In the genomic region with DNA sequence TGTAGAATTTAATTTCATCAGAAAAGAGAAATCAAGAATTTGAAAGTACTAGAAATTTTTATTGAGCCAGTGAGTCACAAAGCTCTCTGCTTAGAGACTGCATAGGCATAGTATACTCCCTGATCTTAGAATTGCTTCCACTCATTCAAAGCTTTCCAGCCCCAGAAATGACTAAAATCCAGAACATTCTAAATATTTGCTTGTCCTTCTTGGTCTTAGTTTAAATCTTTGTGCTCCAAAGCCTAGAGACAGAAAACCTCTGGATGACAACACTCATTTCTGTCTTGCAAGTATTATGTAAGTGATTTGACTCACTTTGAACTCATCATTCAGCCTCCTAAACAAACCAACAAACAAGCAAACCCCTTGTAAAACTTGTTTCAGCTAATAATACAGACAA, we compare ENCODE assay signal across 15 cellular contexts.
DNase-seq lines count a peak whose midpoint lies in the region; ATAC-seq, FAIRE-seq and TF ChIP-seq lines count a peak whose summit lies in the region.
"Had no signal": no experiment of that assay in that cellular context is flagged by ENCODE, and none has a peak within 500 bp of the region (broad histone marks: within the 10 kb centered on the region; RNA-seq: fewer than 3 reads in every experiment).

No MANE protein-coding gene starts in this region.

- dilution Hi-C loops in keratinocyte (cut with MboI; ENCODE audit: extremely low pct_ligation_motif_present, low sequenced_read_pairs) = no loop called here

- no peaks in the 10 kb centered on the region for H3K27me3 ChIP-seq in keratinocyte (ENCODE audit: control insufficient read depth, extremely low read depth, insufficient read depth, low read length)

- peak overlapping the region in 4 of 7 donors; percentile 4 to 67 (median 24) for H3K27ac Mint-ChIP-seq in CD14-positive monocyte
- H3K27ac Mint-ChIP-seq in activated naive CD8-positive, alpha-beta T cell = peak overlapping the region; percentile 85
- H3K27ac Mint-ChIP-seq: dendritic cell treated with granulocyte-macrophage colony-stimulating factor and Interleukin-4, amounts not matched to agents 40 ng/mL and 50 ng/mL, for 4 days; type B pancreatic cell had no signal

- no peak overlapping the region for H3K9ac ChIP-seq in keratinocyte (ENCODE audit: control insufficient read depth, extremely low read depth, insufficient read depth, low read length)

- H3K27ac ChIP-seq in keratinocyte (ENCODE audit: control insufficient read depth, insufficient read depth, low read length) = no peak overlapping the region

- intact Hi-C loops in CD14-positive monocyte (cut with micrococcal nuclease) = loop anchor here in 1 of 2 donors (5.0 kb wide), 1 partner anchor 34 kb away; no protein-coding TSS in a partner anchor

- no peak overlapping the region for H3K4me3 Mint-ChIP-seq in CD14-positive monocyte
- no peak overlapping the region for H3K4me3 Mint-ChIP-seq in activated naive CD8-positive, alpha-beta T cell
- H3K4me3 Mint-ChIP-seq: dendritic cell treated with granulocyte-macrophage colony-stimulating factor and Interleukin-4, amounts not matched to agents 40 ng/mL and 50 ng/mL, for 4 days; type B pancreatic cell had no signal

- FAIRE-seq in keratinocyte (lab: Jason Lieb, UNC) = peak; percentile 17

- no peaks in the 10 kb centered on the region for H3K79me2 ChIP-seq in keratinocyte (ENCODE audit: control insufficient read depth, insufficient read depth, low read length)

- no peaks in the 10 kb centered on the region for H3K9me3 Mint-ChIP-seq in CD14-positive monocyte
- no peaks in the 10 kb centered on the region for H3K9me3 Mint-ChIP-seq in activated naive CD8-positive, alpha-beta T cell (ENCODE audit: low read depth)
- H3K9me3 Mint-ChIP-seq: dendritic cell treated with granulocyte-macrophage colony-stimulating factor and Interleukin-4, amounts not matched to agents 40 ng/mL and 50 ng/mL, for 4 days; type B pancreatic cell had no signal

- ATAC-seq in HG03565 (IDR thresholded peaks at IDR 0.05; ENCODE audit: unreplicated experiment) (no peak), HG02678 (IDR thresholded peaks at IDR 0.05; ENCODE audit: unreplicated experiment) (no peak)

- H2AFZ ChIP-seq in keratinocyte (ENCODE audit: control insufficient read depth, low read length) = no peak overlapping the region

- no peak for TF ChIP-seq CTCF in CD14-positive monocyte (IDR thresholded peaks at IDR 0.05)
- no peak for TF ChIP-seq CTCF in keratinocyte (optimal IDR thresholded peaks at IDR 0.05 in 1 of 3, IDR thresholded peaks at IDR 0.05 in 1 of 3, conservative IDR thresholded peaks at IDR 0.05 in 1 of 3; ENCODE audit: extremely low read depth in 1 of 3, insufficient read depth in 2 of 3, low read length in 3 of 3)

- H3K4me1 ChIP-seq in keratinocyte (ENCODE audit: control insufficient read depth, extremely low read depth, insufficient read depth, low read length) = no peaks in the 10 kb centered on the region

- H3K4me1 Mint-ChIP-seq in CD14-positive monocyte = peaks cover 13% of the 10 kb centered on the region
- H3K4me1 Mint-ChIP-seq in activated naive CD8-positive, alpha-beta T cell (ENCODE audit: low read depth) = peaks cover 58% of the 10 kb centered on the region

- no peak overlapping the region for H3K4me3 ChIP-seq in keratinocyte (ENCODE audit: control insufficient read depth in 2 of 3, extremely low read depth in 1 of 3, insufficient read depth in 2 of 3, low read depth in 1 of 3, low read length in 3 of 3)

- H3K9me3 ChIP-seq in keratinocyte (ENCODE audit: control insufficient read depth, low read depth, low read length) = no peaks in the 10 kb centered on the region

- no peaks in the 10 kb centered on the region for H3K9me1 ChIP-seq in keratinocyte (ENCODE audit: control insufficient read depth, extremely low read depth, insufficient read depth, low read length)

- H3K36me3 ChIP-seq in keratinocyte (ENCODE audit: control insufficient read depth in 2 of 2, extremely low read depth in 1 of 2, insufficient read depth in 2 of 2, low read length in 2 of 2) = no peaks in the 10 kb centered on the region

- no peak overlapping the region for H3K4me2 ChIP-seq in keratinocyte (ENCODE audit: control insufficient read depth, extremely low read depth, insufficient read depth, low read depth, low read length)

- no peaks in the 10 kb centered on the region for H3K27me3 Mint-ChIP-seq in CD14-positive monocyte (ENCODE audit: low read depth in 3 of 3)
- no peaks in the 10 kb centered on the region for H3K27me3 Mint-ChIP-seq in activated naive CD8-positive, alpha-beta T cell
- H3K27me3 Mint-ChIP-seq: dendritic cell treated with granulocyte-macrophage colony-stimulating factor and Interleukin-4, amounts not matched to agents 40 ng/mL and 50 ng/mL, for 4 days; type B pancreatic cell had no signal

- no peaks in the 10 kb centered on the region for H4K20me1 ChIP-seq in keratinocyte (ENCODE audit: control insufficient read depth, extremely low read depth, insufficient read depth, low read length)

- DNase-seq in CD14-positive monocyte (ENCODE audit: low spot score) (no peak), HCEC 1CT (peak; percentile 54), keratinocyte (ENCODE audit: low read depth, low spot score) (peak; percentile 19), SW 1271 (lab: John Stamatoyannopoulos, UW) (no peak)
- DNase-seq in stimulated activated CD8-positive, alpha-beta memory T cell treated with anti-CD3 and anti-CD28 coated beads, Interleukin-4, amount 100 ng/mL, for 48 hours = no peak
- DNase-seq: DMS153; head of caudate nucleus; NCI-H146; NK-92 treated with Interleukin-12 subunit alpha and Interleukin-12 subunit beta, amount 100 ng/mL, for 24 hours; T1000 had no signal

- peaks cover 86 to 93% of the 10 kb centered on the region in 2 donors for H3K36me3 Mint-ChIP-seq in CD14-positive monocyte
- H3K36me3 Mint-ChIP-seq in activated naive CD8-positive, alpha-beta T cell = peaks cover 21% of the 10 kb centered on the region
- H3K36me3 Mint-ChIP-seq: type B pancreatic cell had no signal

Comparison
In these comparisons a context has a peak if more than half of its experiments do, and no peak if none do; other contexts are left out.
1. DNase-seq: peak in HCEC 1CT (single experiment) and keratinocyte (single experiment); none in CD14-positive monocyte (single experiment), stimulated activated CD8-positive, alpha-beta memory T cell treated with anti-CD3 and anti-CD28 coated beads, Interleukin-4, amount 100 ng/mL, for 48 hours (single experiment) and SW 1271 (0 of 2).